19 cellular contexts compared by ENCODE assay signal in the genomic region with DNA sequence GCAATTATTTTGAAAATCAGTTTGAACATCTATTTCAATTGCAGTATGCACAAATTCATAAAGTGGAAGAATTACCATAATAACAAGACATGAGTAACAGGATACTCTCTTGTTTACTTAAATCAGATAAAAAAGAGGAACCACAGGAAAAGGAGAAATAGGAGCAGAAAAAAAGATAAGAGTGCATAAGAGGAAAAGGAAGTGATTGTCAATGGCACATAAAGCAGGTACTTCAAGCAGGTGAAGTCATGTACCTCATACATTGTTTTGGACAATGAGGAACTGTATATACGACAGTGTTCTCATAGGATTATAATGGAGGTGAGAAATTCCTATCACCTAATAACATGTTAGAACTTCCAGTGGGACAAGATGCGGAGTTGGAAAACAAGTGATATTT.
"Had no signal": no experiment of that assay in that cellular context is flagged by ENCODE, and none has a peak within 500 bp of the region (broad histone marks: within the 10 kb centered on the region; RNA-seq: fewer than 3 reads in every experiment).

No MANE protein-coding gene starts in this region.

- H3K4me1 ChIP-seq: colonic mucosa, right atrium auricular region, tibial nerve, vagina had no signal

- DNase-seq: activated CD4-positive, alpha-beta memory T cell treated with anti-CD3 and anti-CD28 coated beads, Interleukin-2, amount 10 ng/mL, durations not matched to agents 7 days and 5 days; activated effector memory CD4-positive, alpha-beta T cell treated with anti-CD3 and anti-CD28 coated beads, Interleukin-2, amount 50 U/mL, for 16 hours; activated T-cell treated with anti-CD3 and anti-CD28 coated beads, Interleukin-2, amount 50 U/mL, for 24 hours; caudate nucleus; colonic mucosa; foreskin melanocyte; head of caudate nucleus; immature natural killer cell; nephron progenitor cell; occipital lobe; stimulated activated CD4-positive, alpha-beta T cell treated with anti-CD3 and anti-CD28 coated beads, Interleukin-15, amount 100 ng/mL, for 24 hours; stimulated activated CD4-positive, alpha-beta T cell treated with anti-CD3 and anti-CD28 coated beads, Interleukin-4, amount 100 ng/mL, for 1 hour; stimulated activated naive CD4-positive, alpha-beta T cell treated with Interleukin-2 at 50 U/mL for 16 hours; substantia nigra had no signal

- H3K36me3 ChIP-seq: colonic mucosa, right atrium auricular region, tibial nerve, vagina had no signal

- H3K9me3 ChIP-seq: colonic mucosa, right atrium auricular region, tibial nerve, vagina had no signal

- H3K27me3 ChIP-seq: colonic mucosa, right atrium auricular region, tibial nerve, vagina had no signal

- ATAC-seq: activated naive CD4-positive, alpha-beta T cell treated with anti-CD3 and anti-CD28 coated beads, Interleukin-2, amount 50 U/mL, for 72 hours had no signal

- H3K4me3 ChIP-seq: colonic mucosa, right atrium auricular region, tibial nerve, vagina had no signal

- H3K27ac ChIP-seq: colonic mucosa, right atrium auricular region, tibial nerve, vagina, VCaP had no signal
